In the genomic region with DNA sequence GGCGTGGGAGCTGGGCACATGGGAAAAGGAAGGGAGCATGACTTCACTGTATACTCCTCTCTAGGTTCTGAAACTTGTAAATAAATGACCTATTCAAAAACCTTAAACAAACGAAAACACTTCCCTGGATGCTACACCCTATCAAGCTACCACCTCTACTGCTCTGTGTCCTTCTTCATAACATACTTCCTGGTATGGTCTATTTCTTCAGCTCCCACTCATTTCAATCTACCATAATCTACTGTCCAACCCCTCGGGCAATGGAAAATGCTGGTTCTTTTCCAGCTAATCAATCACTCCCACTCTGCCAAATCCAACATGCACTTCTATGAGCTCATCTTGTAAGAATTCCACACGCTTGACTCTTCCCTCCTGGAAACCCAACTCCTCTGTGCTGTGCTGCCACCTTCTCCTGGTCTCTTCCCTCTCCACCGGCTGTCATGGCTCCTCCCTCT, we compare ENCODE assay signal across 12 cellular contexts. TPM values are rescaled to one million over a fixed set of nuclear protein-coding genes. Genes with fewer than 3 reads are reported as not detected.
A peak's percentile ranks its signal among the peaks of the same experiment; 100 is the strongest.
DNase-seq lines count a peak whose midpoint lies in the region; ATAC-seq and TF ChIP-seq lines count a peak whose summit lies in the region.
"Had no signal": no experiment of that assay in that cellular context is flagged by ENCODE, and none has a peak within 500 bp of the region (broad histone marks: within the 10 kb centered on the region; RNA-seq: fewer than 3 reads in every experiment).

No MANE protein-coding gene starts in this region.

- H3K4me1 Mint-ChIP-seq in HFFc6 (ENCODE audit: low read depth) = peaks cover 26% of the 10 kb centered on the region
- H3K4me1 Mint-ChIP-seq: brain had no signal

- peaks cover 22% of the 10 kb centered on the region for H3K9me3 Mint-ChIP-seq in HFFc6

- in situ Hi-C loops in astrocyte of the cerebellum (cut with HindIII; ENCODE audit: low sequenced_read_pairs) = no loop called here

- ATAC-seq in HG03439 (IDR thresholded peaks at IDR 0.05; ENCODE audit: unreplicated experiment) = no peak

- H3K4me3 ChIP-seq in astrocyte of the cerebellum (ENCODE audit: low read depth, low read length) = no peak overlapping the region
- H3K4me3 ChIP-seq: tibial nerve had no signal

- H3K27me3 Mint-ChIP-seq in HFFc6 (ENCODE audit: insufficient read depth) = peaks cover 3% of the 10 kb centered on the region; the same call in 1 of the 2 replicates

- no peak for TF ChIP-seq CTCF in HFFc6 (IDR thresholded peaks at IDR 0.05)
- TF ChIP-seq CTCF in astrocyte of the cerebellum (IDR thresholded peaks at IDR 0.05; ENCODE audit: low read depth, low read length, missing control alignments) = no peak

- peaks cover 87% of the 10 kb centered on the region for H3K36me3 Mint-ChIP-seq in HFFc6 (ENCODE audit: low read depth)

- H3K27ac Mint-ChIP-seq in HFFc6 = 0 out of 2 replicates have a peak overlapping the region, but pooled peaks have one; percentile 0
- H3K27ac Mint-ChIP-seq: brain had no signal

- no peak overlapping the region for H3K4me3 Mint-ChIP-seq in HFFc6
- H3K4me3 Mint-ChIP-seq: brain had no signal

- DNase-seq in 8988T (peak; percentile 40), HFFc6 (peak; percentile 4), astrocyte of the cerebellum (ENCODE audit: low read depth) (peak; percentile 15), kidney glomerular epithelial cell (lab: John Stamatoyannopoulos, UW) (peak; percentile 87), NCI-H2171 treated with DMSO at 0.1 percent for 48 hours (lab: John Stamatoyannopoulos, UW) (no peak), NCI-H1436 treated with DMSO at 0.1 percent for 48 hours (lab: John Stamatoyannopoulos, UW) (no peak), DMS153 (lab: John Stamatoyannopoulos, UW) (no peak)
- DNase-seq: activated CD4-positive, alpha-beta T cell treated with anti-CD3 and anti-CD28 coated beads for 1 hour; activated T-cell treated with anti-CD3 and anti-CD28 coated beads, Interleukin-2, amount 50 U/mL, for 1 hour had no signal

RNA-seq across cellular contexts. Expression of a gene that starts 42.4 kb away (rescaled TPM):
- 100 to 1,000 TPM; 104 to 117 (median 112) TPM for total RNA-seq in HFFc6 (2021; fragmentation: NEBNext Ultra II Directional; extraction: Animal tissue kit (Norgen Biotek cat#: 25700))

Comparison
In these comparisons a context has a peak if more than half of its experiments do, and no peak if none do; other contexts are left out.
1. DNase-seq: peak in 8988T (single experiment), HFFc6 (single experiment), astrocyte of the cerebellum (single experiment) and kidney glomerular epithelial cell (single experiment); none in NCI-H2171 treated with DMSO at 0.1 percent for 48 hours (single experiment), NCI-H1436 treated with DMSO at 0.1 percent for 48 hours (single experiment) and DMS153 (single experiment).